Comparison of ENCODE assay signal across 9 cellular contexts in the genomic region with DNA sequence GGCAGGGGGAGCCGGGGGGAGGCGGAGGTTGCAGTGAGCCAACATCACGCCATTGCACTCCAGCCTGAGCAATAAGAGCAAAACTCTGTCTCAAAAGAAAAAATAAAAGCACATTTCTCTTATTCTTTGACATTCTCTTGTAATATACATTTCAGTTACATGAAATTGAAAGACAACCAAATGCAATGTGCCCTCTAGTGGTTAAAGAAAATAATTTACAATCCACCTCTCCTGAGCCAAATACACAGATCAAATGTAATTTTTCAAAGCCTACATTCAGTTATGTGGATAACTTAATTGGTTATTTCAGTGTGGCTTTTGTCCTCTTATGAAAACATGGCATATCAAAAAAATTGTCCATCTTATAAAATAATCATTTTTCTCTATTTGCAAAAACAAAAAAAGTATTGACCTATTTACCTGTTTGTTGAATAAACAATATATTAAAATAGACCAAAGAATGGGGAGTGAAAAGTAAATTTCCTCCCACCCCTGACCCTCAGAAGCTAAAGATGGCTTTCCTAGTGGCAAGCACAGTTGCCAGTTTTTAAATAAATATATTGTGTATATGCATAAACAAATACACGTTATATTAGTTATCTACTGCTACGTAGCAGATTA. TPM values are rescaled to one million over a fixed set of nuclear protein-coding genes. Genes with fewer than 3 reads are reported as not detected.
DNase-seq lines count a peak whose midpoint lies in the region; ATAC-seq and TF ChIP-seq lines count a peak whose summit lies in the region.
"Had no signal": no experiment of that assay in that cellular context is flagged by ENCODE, and none has a peak within 500 bp of the region (broad histone marks: within the 10 kb centered on the region; RNA-seq: fewer than 3 reads in every experiment).

No MANE protein-coding gene starts in this region.

- no peaks in the 10 kb centered on the region for H3K9me2 ChIP-seq in OCI-LY1 (ENCODE audit: low read depth, low read length)

- no peaks in the 10 kb centered on the region for H3K4me1 ChIP-seq in OCI-LY1 (ENCODE audit: insufficient read depth, low read length, severe bottlenecking)
- no peaks in the 10 kb centered on the region for H3K4me1 ChIP-seq in mucosa of descending colon (ENCODE audit: low read depth)

- no peaks in the 10 kb centered on the region for H3F3A ChIP-seq in OCI-LY1 (ENCODE audit: insufficient read depth, low read length)

- H3K4me3 ChIP-seq in OCI-LY1 (ENCODE audit: low read depth, low read length, poor library complexity, severe bottlenecking): no peak overlapping the region
- no peak overlapping the region for H3K4me3 ChIP-seq in mucosa of descending colon

- no peak overlapping the region for H3K4me2 ChIP-seq in OCI-LY1 (ENCODE audit: low read length)

- H3K36me3 ChIP-seq in OCI-LY1 (ENCODE audit: insufficient read depth, low read length) (no peaks in the 10 kb centered on the region), mucosa of descending colon (ENCODE audit: low read depth) (no peaks in the 10 kb centered on the region)

- ATAC-seq in HG03342 (IDR thresholded peaks at IDR 0.05; ENCODE audit: unreplicated experiment): peak; percentile 58
- ATAC-seq in mucosa of descending colon: peak; percentile 55
- ATAC-seq in GM21786 (IDR thresholded peaks at IDR 0.05; ENCODE audit: unreplicated experiment): no peak
- ATAC-seq in HG03039 (IDR thresholded peaks at IDR 0.05; ENCODE audit: unreplicated experiment): no peak

- TF ChIP-seq CTCF in OCI-LY1 (IDR thresholded peaks at IDR 0.05; ENCODE audit: low read length): peak; percentile 83
- peak; percentile 21 for TF ChIP-seq CTCF in mucosa of descending colon (IDR thresholded peaks at IDR 0.05)

- DNase-seq in EH (ENCODE audit: low read depth) (peak; percentile 56), dermis blood vessel endothelial cell (peak; percentile 63), mucosa of descending colon (no peak)
- no peak for DNase-seq in activated naive CD4-positive, alpha-beta T cell (lab: John Stamatoyannopoulos, UW)
- DNase-seq: T-cell had no signal

- no peaks in the 10 kb centered on the region for H3K9me3 ChIP-seq in OCI-LY1 (ENCODE audit: low read length)
- H3K9me3 ChIP-seq in mucosa of descending colon: no peaks in the 10 kb centered on the region

- H4K20me1 ChIP-seq in OCI-LY1 (ENCODE audit: insufficient read depth, low read length): no peaks in the 10 kb centered on the region

- no peak overlapping the region for H2AFZ ChIP-seq in OCI-LY1 (ENCODE audit: low read length)

- no peaks in the 10 kb centered on the region for H3K79me2 ChIP-seq in OCI-LY1 (ENCODE audit: insufficient read depth, low read length)

- intact Hi-C loops in mucosa of descending colon (cut with DNase I, micrococcal nuclease): no loop called here

- no peak overlapping the region for H3K27ac ChIP-seq in OCI-LY1 (ENCODE audit: low read depth, low read length, poor library complexity, severe bottlenecking)

- peaks cover 3% of the 10 kb centered on the region; the same call in 1 of the 2 replicates for H3K27me3 ChIP-seq in OCI-LY1 (ENCODE audit: insufficient read depth, low read length)

- H3K9ac ChIP-seq in OCI-LY1 (ENCODE audit: low read length): no peak overlapping the region

RNA-seq across cellular contexts. Expression of gene U2SURP, which starts 14.2 kb away (rescaled TPM):
- total RNA-seq in dermis blood vessel endothelial cell (52.8 and 57.8 TPM in 2 replicates), mucosa of descending colon (10 to 100 TPM; 62.4 to 75.5 (median 70.2) TPM)

RNA-seq across cellular contexts. Expression of gene PAQR9, which starts 23.7 kb away (rescaled TPM):
- total RNA-seq in dermis blood vessel endothelial cell (not detected in 2 replicates), mucosa of descending colon (not detected)
- total RNA-seq: T-cell had no signal

Comparison
In these comparisons a context has a peak if more than half of its experiments do, and no peak if none do; other contexts are left out.
1. DNase-seq: peak in EH (single experiment) and dermis blood vessel endothelial cell (single experiment); none in mucosa of descending colon (0 of 3) and activated naive CD4-positive, alpha-beta T cell (0 of 4).
2. ATAC-seq: peak in HG03342 (single experiment) and mucosa of descending colon (single experiment); none in GM21786 (single experiment) and HG03039 (single experiment).